Comparison of ENCODE assay signal across 8 cellular contexts in genomic region chr15:76973362-76973743, GRCh38.
A peak's percentile ranks its signal among the peaks of the same experiment; 100 is the strongest.
DNase-seq lines count a peak whose midpoint lies in the region; ATAC-seq and TF ChIP-seq lines count a peak whose summit lies in the region.

No MANE protein-coding gene starts in this region.

- peak; percentile 68 for ATAC-seq in SK-N-SH treated with all-trans-retinoic acid at 6 μM for 48 hours
- ATAC-seq in HG02885 (IDR thresholded peaks at IDR 0.05; ENCODE audit: poor library complexity, unreplicated experiment), result no peak

- peak; percentile 43 for DNase-seq in SIG-M5 treated with dmso at 0.1 percent for 504 hours (lab: John Stamatoyannopoulos, UW; ENCODE audit: unreplicated experiment)
- no peak for DNase-seq in SIG-M5 (lab: John Stamatoyannopoulos, UW)
- peak; percentile 26 for DNase-seq in amniotic epithelial cell (ENCODE audit: low read depth)
- DNase-seq in iris pigment epithelial cell (ENCODE audit: low read depth), result peak; percentile 44
- DNase-seq in stimulated activated CD8-positive, alpha-beta memory T cell treated with anti-CD3 and anti-CD28 coated beads, Interleukin-4, amount 100 ng/mL, for 48 hours, result peak; percentile 84
- DNase-seq in cortex of kidney (lab: John Stamatoyannopoulos, UW), result no peak

TF ChIP-seq in SK-N-SH treated with all-trans-retinoic acid at 6 μM for 48 hours, 23 proteins besides CTCF, POLR2A, EP300 and RAD21:
- TF ChIP-seq ARNTL (CRISPR knock-in tag; IDR thresholded peaks at IDR 0.05; ENCODE audit: borderline replicate concordance, low read depth) (no peak), ZC3H10 (CRISPR knock-in tag; IDR thresholded peaks at IDR 0.05) (no peak), ESRRG (CRISPR knock-in tag; IDR thresholded peaks at IDR 0.05) (no peak), PPARA (CRISPR knock-in tag; IDR thresholded peaks at IDR 0.05; ENCODE audit: borderline replicate concordance) (no peak), CSRNP3 (CRISPR knock-in tag; IDR thresholded peaks at IDR 0.05) (no peak), TOX (CRISPR knock-in tag; IDR thresholded peaks at IDR 0.05; ENCODE audit: borderline replicate concordance) (no peak), BACH2 (CRISPR knock-in tag; IDR thresholded peaks at IDR 0.05; ENCODE audit: borderline replicate concordance) (no peak), ZFP30 (CRISPR knock-in tag; IDR thresholded peaks at IDR 0.05) (no peak), ZFP3 (CRISPR knock-in tag; IDR thresholded peaks at IDR 0.05) (no peak), PATZ1 (CRISPR knock-in tag; IDR thresholded peaks at IDR 0.05; ENCODE audit: borderline replicate concordance) (no peak), OSR1 (CRISPR knock-in tag; IDR thresholded peaks at IDR 0.05) (no peak), GLIS3 (CRISPR knock-in tag; IDR thresholded peaks at IDR 0.05) (no peak), ZNF565 (CRISPR knock-in tag; conservative IDR thresholded peaks at IDR 0.05; ENCODE audit: low read depth) (no peak), TSHZ2 (CRISPR knock-in tag; IDR thresholded peaks at IDR 0.05) (no peak), RARB (CRISPR knock-in tag; IDR thresholded peaks at IDR 0.05) (no peak), ZNF8 (CRISPR knock-in tag; IDR thresholded peaks at IDR 0.05) (no peak)

Comparison
In these comparisons a context has a peak if more than half of its experiments do, and no peak if none do; other contexts are left out.
1. DNase-seq: peak in SIG-M5 treated with dmso at 0.1 percent for 504 hours (single experiment), amniotic epithelial cell (single experiment), iris pigment epithelial cell (single experiment) and stimulated activated CD8-positive, alpha-beta memory T cell treated with anti-CD3 and anti-CD28 coated beads, Interleukin-4, amount 100 ng/mL, for 48 hours (single experiment); none in SIG-M5 (single experiment) and cortex of kidney (single experiment).